In genomic region chr6:34792605-34793500, GRCh38 we compare ENCODE assay signal across 8 cellular contexts. TPM values are rescaled to one million over a fixed set of nuclear protein-coding genes. Genes with fewer than 3 reads are reported as not detected.
A peak's percentile ranks its signal among the peaks of the same experiment; 100 is the strongest.
DNase-seq lines count a peak whose midpoint lies in the region; ATAC-seq and TF ChIP-seq lines count a peak whose summit lies in the region.

No MANE protein-coding gene starts in this region.

- no peaks in the 10 kb centered on the region for H3K36me3 ChIP-seq in iPS-15b (ENCODE audit: control insufficient read depth, insufficient read depth, low read length)

- peaks cover 11% of the 10 kb centered on the region for H3K27me3 Mint-ChIP-seq in brain

- peak; percentile 15 for ATAC-seq in HG03039 (IDR thresholded peaks at IDR 0.05; ENCODE audit: unreplicated experiment)

- H3K27ac Mint-ChIP-seq in brain, result peak overlapping the region; percentile 94 to 99 (median 99)

- peak; percentile 12 for DNase-seq in NCI-H345 (lab: John Stamatoyannopoulos, UW)
- DNase-seq in NCI-H345 treated with DMSO at 0.1 percent for 48 hours (lab: John Stamatoyannopoulos, UW; ENCODE audit: unreplicated experiment), result no peak
- peak; percentile 83 for DNase-seq in OCI-M1 (lab: John Stamatoyannopoulos, UW)
- DNase-seq in skeletal muscle cell (ENCODE audit: low read depth), result no peak
- no peak for DNase-seq in midbrain (lab: John Stamatoyannopoulos, UW)

- H3K4me3 ChIP-seq in iPS-15b (ENCODE audit: low read depth, low read length) (peak overlapping the region; percentile 75), skeletal muscle cell (ENCODE audit: low read depth, low read length) (peak overlapping the region; percentile 80)

- H3K4me1 Mint-ChIP-seq in brain, result peaks cover 33% of the 10 kb centered on the region

- H3K9me3 Mint-ChIP-seq in brain, result no peaks in the 10 kb centered on the region

- H3K27me3 ChIP-seq in iPS-15b (ENCODE audit: control insufficient read depth, insufficient read depth, low read length), result no peaks in the 10 kb centered on the region

- H3K36me3 Mint-ChIP-seq in brain, result peaks cover 2% of the 10 kb centered on the region

- peak overlapping the region; percentile 95 to 99 (median 96) for H3K4me3 Mint-ChIP-seq in brain

- H3K9ac ChIP-seq in iPS-15b (ENCODE audit: low read depth, low read length), result peak overlapping the region; percentile 13

- no peak for TF ChIP-seq CTCF in brain (conservative IDR thresholded peaks at IDR 0.05)

- H3K9me3 ChIP-seq in iPS-15b (ENCODE audit: control insufficient read depth, insufficient read depth, low read length), result no peaks in the 10 kb centered on the region

- H3K4me1 ChIP-seq in iPS-15b (ENCODE audit: control insufficient read depth, insufficient read depth, low read length), result peaks cover 5% of the 10 kb centered on the region

RNA-seq across cellular contexts. Expression of gene BLTP3A, which starts 1.0 kb away (rescaled TPM):
- polyA plus RNA-seq in brain (ENCODE audit: insufficient read depth, low read depth, low replicate concordance), result 12.2 TPM

RNA-seq across cellular contexts. Expression of gene SNRPC, which starts 35.5 kb away (rescaled TPM):
- 260 TPM for polyA plus RNA-seq in brain (ENCODE audit: insufficient read depth, low read depth, low replicate concordance)

Comparison
In these comparisons a context has a peak if more than half of its experiments do, and no peak if none do; other contexts are left out.
1. DNase-seq: peak in NCI-H345 (single experiment) and OCI-M1 (single experiment); none in NCI-H345 treated with DMSO at 0.1 percent for 48 hours (single experiment), skeletal muscle cell (single experiment) and midbrain (single experiment).